8 cellular contexts compared by ENCODE assay signal in genomic region chr1:12275370-12275769, GRCh38. TPM values are rescaled to one million over a fixed set of nuclear protein-coding genes. Genes with fewer than 3 reads are reported as not detected.
DNase-seq lines count a peak whose midpoint lies in the region; ATAC-seq and TF ChIP-seq lines count a peak whose summit lies in the region.

No MANE protein-coding gene starts in this region.

- no peaks in the 10 kb centered on the region for H3K9me3 Mint-ChIP-seq in activated naive CD8-positive, alpha-beta T cell treated with anti-CD3 and anti-CD28 coated beads for 36 hours
- no peaks in the 10 kb centered on the region for H3K9me3 Mint-ChIP-seq in immature natural killer cell

- H3K9ac ChIP-seq in OCI-LY3 (ENCODE audit: low read length): no peak overlapping the region

- H3K4me1 ChIP-seq in OCI-LY3 (ENCODE audit: low read length): no peaks in the 10 kb centered on the region

- no peak overlapping the region for H3K27ac ChIP-seq in OCI-LY3 (ENCODE audit: low read length)

- TF ChIP-seq CTCF in OCI-LY3 (IDR thresholded peaks at IDR 0.05; ENCODE audit: low read depth, low read length): peak; percentile 58

- no peaks in the 10 kb centered on the region for H3K36me3 ChIP-seq in OCI-LY3 (replicated peaks; ENCODE audit: low read depth, low read length)

- no peaks in the 10 kb centered on the region for H3K9me3 ChIP-seq in OCI-LY3 (ENCODE audit: insufficient read depth, low read length)

- H3K4me3 ChIP-seq in OCI-LY3 (ENCODE audit: low read length): no peak overlapping the region

- peak; percentile 43 for DNase-seq in DMS 273 (lab: John Stamatoyannopoulos, UW; ENCODE audit: unreplicated experiment)
- no peak for DNase-seq in DMS 273 treated with DMSO at 0.1 percent for 48 hours (lab: John Stamatoyannopoulos, UW)
- peak; percentile 44 for DNase-seq in activated naive CD8-positive, alpha-beta T cell treated with anti-CD3 and anti-CD28 coated beads for 36 hours
- peak; percentile 5 to 22 (median 9) for DNase-seq in immature natural killer cell
- DNase-seq in stimulated activated CD8-positive, alpha-beta memory T cell treated with anti-CD3 and anti-CD28 coated beads, Interleukin-15, amount 100 ng/mL, for 24 hours (ENCODE audit: low read depth): peak; percentile 2
- DNase-seq in mesenteric fat pad (ENCODE audit: low spot score): no peak

- no peak overlapping the region for H2AFZ ChIP-seq in OCI-LY3 (ENCODE audit: low read depth, low read length)

- H3K4me3 Mint-ChIP-seq in activated naive CD8-positive, alpha-beta T cell treated with anti-CD3 and anti-CD28 coated beads for 36 hours: no peak overlapping the region
- H3K4me3 Mint-ChIP-seq in immature natural killer cell: no peak overlapping the region

- H3K4me1 Mint-ChIP-seq in activated naive CD8-positive, alpha-beta T cell treated with anti-CD3 and anti-CD28 coated beads for 36 hours: peaks cover 2% of the 10 kb centered on the region
- H3K4me1 Mint-ChIP-seq in immature natural killer cell: no peaks in the 10 kb centered on the region

- no peak overlapping the region for H3K27ac Mint-ChIP-seq in activated naive CD8-positive, alpha-beta T cell treated with anti-CD3 and anti-CD28 coated beads for 36 hours
- no peak overlapping the region for H3K27ac Mint-ChIP-seq in immature natural killer cell

- no peaks in the 10 kb centered on the region for H3K27me3 Mint-ChIP-seq in activated naive CD8-positive, alpha-beta T cell treated with anti-CD3 and anti-CD28 coated beads for 36 hours
- peaks cover 0 to 3% (median 0%) of the 10 kb centered on the region in 3 donors for H3K27me3 Mint-ChIP-seq in immature natural killer cell (ENCODE audit: low read depth in 3 of 3)

- H3K4me2 ChIP-seq in OCI-LY3 (ENCODE audit: low read length): no peak overlapping the region

- H3K27me3 ChIP-seq in OCI-LY3 (ENCODE audit: low read depth, low read length): no peaks in the 10 kb centered on the region

- H4K20me1 ChIP-seq in OCI-LY3 (ENCODE audit: insufficient read depth, low read length): no peaks in the 10 kb centered on the region

- peaks cover 25% of the 10 kb centered on the region for H3K36me3 Mint-ChIP-seq in activated naive CD8-positive, alpha-beta T cell treated with anti-CD3 and anti-CD28 coated beads for 36 hours
- peaks cover 32 to 63% (median 37%) of the 10 kb centered on the region in 3 donors for H3K36me3 Mint-ChIP-seq in immature natural killer cell

- no peaks in the 10 kb centered on the region for H3K79me2 ChIP-seq in OCI-LY3 (ENCODE audit: low read length)

- no peak for ATAC-seq in GM18868 (IDR thresholded peaks at IDR 0.05; ENCODE audit: unreplicated experiment)

RNA-seq across cellular contexts. Expression of gene VPS13D, which starts 45.5 kb away (rescaled TPM):
- total RNA-seq in activated naive CD8-positive, alpha-beta T cell treated with anti-CD3 and anti-CD28 coated beads for 36 hours: 10 to 100 TPM; 27.7 to 29.1 TPM
- 1 to 10 TPM; 4.2 to 9.9 (median 6.6) TPM for polyA plus RNA-seq in immature natural killer cell
- total RNA-seq in mesenteric fat pad: 143 TPM

Comparison
In these comparisons a context has a peak if more than half of its experiments do, and no peak if none do; other contexts are left out.
1. DNase-seq: peak in DMS 273 (single experiment), activated naive CD8-positive, alpha-beta T cell treated with anti-CD3 and anti-CD28 coated beads for 36 hours (single experiment), immature natural killer cell (3 of 3) and stimulated activated CD8-positive, alpha-beta memory T cell treated with anti-CD3 and anti-CD28 coated beads, Interleukin-15, amount 100 ng/mL, for 24 hours (single experiment); none in DMS 273 treated with DMSO at 0.1 percent for 48 hours (single experiment) and mesenteric fat pad (single experiment).